ENCODE assay signal across 14 cellular contexts in genomic region chr14:97331058-97331457, GRCh38.
"Had no signal": no experiment of that assay in that cellular context is flagged by ENCODE, and none has a peak within 500 bp of the region (broad histone marks: within the 10 kb centered on the region; RNA-seq: fewer than 3 reads in every experiment).

No MANE protein-coding gene starts in this region.

- H3K27ac Mint-ChIP-seq: stimulated activated memory B cell treated with anti-CD40 and anti-IgM and Interleukin-4, amounts not matched to agents 10 μg/mL and 1 μg/mL and 100 μg/mL, for 72 hours had no signal

- H3K4me1 Mint-ChIP-seq: stimulated activated memory B cell treated with anti-CD40 and anti-IgM and Interleukin-4, amounts not matched to agents 10 μg/mL and 1 μg/mL and 100 μg/mL, for 72 hours had no signal

- H3K4me3 Mint-ChIP-seq: stimulated activated memory B cell treated with anti-CD40 and anti-IgM and Interleukin-4, amounts not matched to agents 10 μg/mL and 1 μg/mL and 100 μg/mL, for 72 hours had no signal

- H3K36me3 ChIP-seq: esophagus muscularis mucosa, gastroesophageal sphincter, heart left ventricle, left lung, spleen had no signal

- H3K4me3 ChIP-seq: esophagus muscularis mucosa, gastroesophageal sphincter, heart left ventricle, left lung, spleen had no signal

- H3K4me1 ChIP-seq: esophagus muscularis mucosa, gastroesophageal sphincter, heart left ventricle, left lung, spleen had no signal

- DNase-seq: activated CD4-positive, CD25-positive, alpha-beta regulatory T cell treated with anti-CD3 and anti-CD28 coated beads, Interleukin-2, amount 50 U/mL, for 72 hours; activated CD8-positive, alpha-beta memory T cell treated with anti-CD3 and anti-CD28 coated beads for 24 hours; activated CD8-positive, alpha-beta memory T cell treated with anti-CD3 and anti-CD28 coated beads, Interleukin-2, amount 50 U/mL, for 48 hours; effector CD8-positive, alpha-beta T cell; heart left ventricle; left lung; occipital lobe; retina; spleen; stimulated activated CD4-positive, alpha-beta T cell treated with anti-CD3 and anti-CD28 coated beads, Interleukin-4, amount 100 ng/mL, for 4 hours had no signal

- ATAC-seq: gastroesophageal sphincter; heart left ventricle; left lung; stimulated activated memory B cell treated with anti-CD40 and anti-IgM and Interleukin-4, amounts not matched to agents 10 μg/mL and 1 μg/mL and 100 μg/mL, for 72 hours had no signal

- H3K9me3 ChIP-seq: esophagus muscularis mucosa, gastroesophageal sphincter, heart left ventricle, left lung, spleen had no signal

- H3K36me3 Mint-ChIP-seq: stimulated activated memory B cell treated with anti-CD40 and anti-IgM and Interleukin-4, amounts not matched to agents 10 μg/mL and 1 μg/mL and 100 μg/mL, for 72 hours had no signal

- H3K27me3 ChIP-seq: esophagus muscularis mucosa, heart left ventricle, left lung, spleen had no signal

- H3K27ac ChIP-seq: esophagus muscularis mucosa, gastroesophageal sphincter, heart left ventricle, left lung, spleen, VCaP had no signal
